In genomic region chr7:2198206-2198605, GRCh38 we compare ENCODE assay signal across 20 cellular contexts. TPM values are rescaled to one million over a fixed set of nuclear protein-coding genes. Genes with fewer than 3 reads are reported as not detected.
A peak's percentile ranks its signal among the peaks of the same experiment; 100 is the strongest.
DNase-seq lines count a peak whose midpoint lies in the region; ATAC-seq and TF ChIP-seq lines count a peak whose summit lies in the region.
"Had no signal": no experiment of that assay in that cellular context is flagged by ENCODE, and none has a peak within 500 bp of the region (broad histone marks: within the 10 kb centered on the region; RNA-seq: fewer than 3 reads in every experiment).

No MANE protein-coding gene starts in this region.

- no peaks in the 10 kb centered on the region for H3K27me3 ChIP-seq in left lung
- H3K27me3 ChIP-seq: neural progenitor cell, right lobe of liver, transverse colon had no signal

- no peaks in the 10 kb centered on the region for H3K36me3 Mint-ChIP-seq in natural killer cell

- ATAC-seq in left lung (peak; percentile 96), GM18909 (IDR thresholded peaks at IDR 0.05; ENCODE audit: poor library complexity, unreplicated experiment) (no peak), natural killer cell (no peak)

- no peak overlapping the region for H3K4me3 ChIP-seq in left lung
- H3K4me3 ChIP-seq: HAP-1, neural progenitor cell, right lobe of liver, transverse colon had no signal

- DNase-seq in D341Med (ENCODE audit: low spot score) (peak; percentile 30), NCI-H1092 (lab: John Stamatoyannopoulos, UW) (peak; percentile 76), NCI-H345 treated with DMSO at 0.1 percent for 48 hours (lab: John Stamatoyannopoulos, UW; ENCODE audit: unreplicated experiment) (peak; percentile 88), left lung (peak; percentile 85 to 86), middle frontal gyrus (ENCODE audit: extremely low spot score, low spot score) (no peak), natural killer cell (no peak)
- DNase-seq: activated CD4-positive, alpha-beta T cell treated with anti-CD3 and anti-CD28 coated beads, Interleukin-2, amount 10 ng/mL, durations not matched to agents 7 days and 5 days; activated T-cell treated with anti-CD3 and anti-CD28 coated beads, Interleukin-2, amount 50 U/mL, for 48 hours; AML-193; central memory CD4-positive, alpha-beta T cell; DND-41; foreskin melanocyte; mesenchymal stem cell; stimulated activated CD4-positive, alpha-beta T cell treated with anti-CD3 and anti-CD28 coated beads, Interleukin-2, amount 100 ng/mL, for 48 hours; T-helper 9 cell; transverse colon had no signal

- H3K9me3 ChIP-seq in left lung: peaks cover 0 to 11% of the 10 kb centered on the region in 2 donors
- H3K9me3 ChIP-seq: right lobe of liver, transverse colon had no signal

- H3K9me3 Mint-ChIP-seq in natural killer cell: no peaks in the 10 kb centered on the region

- H3K4me1 ChIP-seq in left lung: peaks cover 0 to 3% of the 10 kb centered on the region in 2 donors
- H3K4me1 ChIP-seq: HAP-1, right lobe of liver had no signal

- H3K27me3 Mint-ChIP-seq in natural killer cell (ENCODE audit: low read depth in 2 of 2): no peaks in the 10 kb centered on the region
- H3K27me3 Mint-ChIP-seq: activated CD4-positive, alpha-beta T cell treated with anti-CD3 and anti-CD28 coated beads, Interleukin-2, amount 10 ng/mL, durations not matched to agents 7 days and 5 days had no signal

- TF ChIP-seq CTCF in left lung (IDR thresholded peaks at IDR 0.05) (no peak), natural killer cell (IDR thresholded peaks at IDR 0.05) (no peak)

- H3K27ac Mint-ChIP-seq in natural killer cell: no peak overlapping the region
- H3K27ac Mint-ChIP-seq: activated CD4-positive, alpha-beta T cell treated with anti-CD3 and anti-CD28 coated beads, Interleukin-2, amount 10 ng/mL, durations not matched to agents 7 days and 5 days; neural progenitor cell had no signal

- intact Hi-C loops in left lung (cut with DNase I) (no loop called here), natural killer cell (cut with micrococcal nuclease) (no loop called here)

- H3K4me3 Mint-ChIP-seq in natural killer cell: no peak overlapping the region
- H3K4me3 Mint-ChIP-seq: activated CD4-positive, alpha-beta T cell treated with anti-CD3 and anti-CD28 coated beads, Interleukin-2, amount 10 ng/mL, durations not matched to agents 7 days and 5 days had no signal

- no peaks in the 10 kb centered on the region for H3K4me1 Mint-ChIP-seq in natural killer cell
- H3K4me1 Mint-ChIP-seq: activated CD4-positive, alpha-beta T cell treated with anti-CD3 and anti-CD28 coated beads, Interleukin-2, amount 10 ng/mL, durations not matched to agents 7 days and 5 days had no signal

- no peak overlapping the region for H3K27ac ChIP-seq in left lung
- H3K27ac ChIP-seq: neural progenitor cell, right lobe of liver, transverse colon had no signal

- H3K36me3 ChIP-seq in left lung: peaks cover 0 to 69% of the 10 kb centered on the region in 2 donors
- H3K36me3 ChIP-seq: neural progenitor cell, right lobe of liver had no signal

RNA-seq across cellular contexts. Expression of gene MAD1L1, which starts 34.5 kb away (rescaled TPM):
- total RNA-seq in left lung: 10 to 100 TPM; 50.9 to 58.8 TPM
- 10 to 100 TPM; 53.6 to 81.2 (median 77.4) TPM for total RNA-seq in natural killer cell

RNA-seq across cellular contexts. Expression of gene MRM2, which starts 43.8 kb away (rescaled TPM):
- total RNA-seq in left lung (10 to 100 TPM; 23.0 to 25.7 TPM), natural killer cell (10 to 100 TPM in 2 of 3 donors, 1 to 10 TPM in 1; 7.9 to 12.0 (median 10.0) TPM)

RNA-seq across cellular contexts. Expression of gene NUDT1, which starts 43.8 kb away (rescaled TPM):
- total RNA-seq in left lung (10 to 100 TPM; 13.1 to 15.1 TPM), natural killer cell (10 to 100 TPM; 17.9 to 19.2 (median 18.2) TPM)

Comparison
In these comparisons a context has a peak if more than half of its experiments do, and no peak if none do; other contexts are left out.
1. DNase-seq: peak in D341Med (single experiment), NCI-H1092 (single experiment), NCI-H345 treated with DMSO at 0.1 percent for 48 hours (single experiment) and left lung (2 of 2); none in middle frontal gyrus (single experiment) and natural killer cell (single experiment).